8 cellular contexts compared by ENCODE assay signal in the genomic region with DNA sequence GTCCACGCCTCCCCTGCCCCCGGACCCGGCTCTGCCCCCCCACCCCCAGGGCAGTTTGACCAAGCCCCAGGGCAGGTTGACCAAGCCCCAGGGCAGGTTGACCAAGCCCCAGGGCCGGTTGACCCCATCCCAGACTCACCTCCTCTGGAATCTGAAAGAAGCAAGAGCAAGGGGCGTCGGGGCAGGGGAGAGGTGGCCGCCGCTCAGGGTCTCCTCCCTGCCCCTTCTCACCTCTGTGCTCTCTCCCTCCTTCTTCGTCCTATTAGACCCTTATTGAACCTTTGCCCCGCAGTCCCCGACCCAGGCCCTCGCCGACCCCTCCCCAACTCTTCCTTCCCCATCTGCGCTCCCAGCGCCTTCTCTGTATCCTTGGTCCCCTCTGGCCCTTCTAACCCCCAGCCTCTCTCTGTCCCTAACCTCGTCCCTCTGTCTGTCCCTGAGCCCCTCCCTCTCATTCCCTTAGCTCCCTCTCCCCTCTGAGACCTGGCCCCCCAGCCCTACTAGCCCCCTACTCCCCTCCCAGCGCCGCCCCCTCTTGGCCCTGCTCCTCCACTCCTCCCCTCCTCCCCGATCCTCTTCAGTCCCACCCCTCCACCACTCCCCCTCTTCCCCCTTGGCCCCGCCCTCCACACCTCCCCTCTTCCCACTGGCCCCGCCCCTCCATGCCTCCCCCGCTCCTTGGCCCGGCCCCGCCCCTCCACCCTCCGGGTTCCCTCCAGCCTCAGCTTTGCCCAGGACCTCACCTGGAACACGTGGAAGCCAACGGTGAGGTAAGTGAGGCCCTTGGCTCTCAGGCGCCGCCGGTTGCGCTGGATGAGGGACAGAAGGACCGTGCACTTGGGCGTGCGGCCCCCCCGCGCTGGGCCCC. TPM values are rescaled to one million over a fixed set of nuclear protein-coding genes. Genes with fewer than 3 reads are reported as not detected.
DNase-seq lines count a peak whose midpoint lies in the region; ATAC-seq and TF ChIP-seq lines count a peak whose summit lies in the region.

No MANE protein-coding gene starts in this region.

- ATAC-seq in CD8-positive, alpha-beta T cell = peak; percentile 27
- no peak for ATAC-seq in effector memory CD8-positive, alpha-beta T cell (replicated peaks)
- no peak for ATAC-seq in HG03135 (IDR thresholded peaks at IDR 0.05; ENCODE audit: unreplicated experiment)

- H3K4me3 Mint-ChIP-seq in CD8-positive, alpha-beta T cell = peak overlapping the region; percentile 66
- H3K4me3 Mint-ChIP-seq in effector memory CD8-positive, alpha-beta T cell = peak overlapping the region; percentile 72 to 76
- H3K4me3 Mint-ChIP-seq in nephron = peak overlapping the region; percentile 27 to 78 (median 68)

- no peak for TF ChIP-seq POLR2A in tibial nerve (IDR thresholded peaks at IDR 0.05)

- TF ChIP-seq EP300 in tibial nerve (IDR thresholded peaks at IDR 0.05) = no peak

- DNase-seq in CD8-positive, alpha-beta T cell = peak; percentile 27 to 68 (median 63)
- DNase-seq in HuH-7.5 (ENCODE audit: low spot score) (peak; percentile 93), tibial nerve (ENCODE audit: low spot score in 2 of 2) (no peak), HCEC 1CT (no peak)
- peak; percentile 83 for DNase-seq in activated CD4-positive, alpha-beta T cell treated with anti-CD3 and anti-CD28 coated beads for 48 hours
- no peak for DNase-seq in effector memory CD8-positive, alpha-beta T cell

- H3K27me3 ChIP-seq in CD8-positive, alpha-beta T cell (ENCODE audit: insufficient read depth, low read length) = no peaks in the 10 kb centered on the region
- no peaks in the 10 kb centered on the region for H3K27me3 ChIP-seq in tibial nerve

- CTCF ChIA-PET in CD8-positive, alpha-beta T cell (lab: Charles Lee) = interaction anchor here (2.1 kb wide), 1 partner anchor 193 kb away, joined by 11 read pairs; a partner anchor contains a TSS

- no peak for TF ChIP-seq CTCF in CD8-positive, alpha-beta T cell (IDR thresholded peaks at IDR 0.05)
- TF ChIP-seq CTCF in nephron (IDR thresholded peaks at IDR 0.05; ENCODE audit: unreplicated experiment in 3 of 3) (no peak), tibial nerve (IDR thresholded peaks at IDR 0.05) (no peak)

- H3K36me3 ChIP-seq in CD8-positive, alpha-beta T cell (ENCODE audit: insufficient read depth, low read length) = no peaks in the 10 kb centered on the region
- peaks cover 0 to 7% (median 0%) of the 10 kb centered on the region in 3 donors for H3K36me3 ChIP-seq in tibial nerve

- no peak overlapping the region for H3K27ac Mint-ChIP-seq in CD8-positive, alpha-beta T cell
- peak overlapping the region; percentile 76 to 95 for H3K27ac Mint-ChIP-seq in effector memory CD8-positive, alpha-beta T cell
- H3K27ac Mint-ChIP-seq in nephron = peak overlapping the region in 1 of 3 experiments; percentile 27

- peaks cover 40% of the 10 kb centered on the region for H3K4me1 Mint-ChIP-seq in CD8-positive, alpha-beta T cell (ENCODE audit: low read depth)
- peaks cover 56% of the 10 kb centered on the region in 2 donors for H3K4me1 Mint-ChIP-seq in effector memory CD8-positive, alpha-beta T cell (ENCODE audit: low read depth in 2 of 2)
- H3K4me1 Mint-ChIP-seq in nephron = peaks cover 10% of the 10 kb centered on the region

- peaks cover 45% of the 10 kb centered on the region for H3K4me1 ChIP-seq in CD8-positive, alpha-beta T cell (ENCODE audit: insufficient read depth, low read length)
- H3K4me1 ChIP-seq in tibial nerve = peaks cover 0 to 45% (median 16%) of the 10 kb centered on the region in 4 donors

- POLR2A ChIA-PET in CD8-positive, alpha-beta T cell (lab: Charles Lee) = no interaction called here

- peak overlapping the region; percentile 41 for H3K4me3 ChIP-seq in CD8-positive, alpha-beta T cell (ENCODE audit: low read depth, low read length)
- peak overlapping the region; percentile 20 to 52 (median 36) for H3K4me3 ChIP-seq in tibial nerve

- H3K9me3 ChIP-seq in CD8-positive, alpha-beta T cell (ENCODE audit: low read length) = no peaks in the 10 kb centered on the region
- H3K9me3 ChIP-seq in tibial nerve = no peaks in the 10 kb centered on the region

- intact Hi-C loops in CD8-positive, alpha-beta T cell (cut with DNase I, micrococcal nuclease) = loop anchor here in 1 of 2 experiments (1.0 to 5.0 kb wide), 2 partner anchors 89 to 194 kb away; a partner anchor contains a TSS

- no peaks in the 10 kb centered on the region for H3K36me3 Mint-ChIP-seq in CD8-positive, alpha-beta T cell
- H3K36me3 Mint-ChIP-seq in effector memory CD8-positive, alpha-beta T cell (ENCODE audit: insufficient read depth) = peaks cover 27% of the 10 kb centered on the region
- peaks cover 11% of the 10 kb centered on the region for H3K36me3 Mint-ChIP-seq in nephron (ENCODE audit: low read depth)

- 9 to 19% methylated on average over 20 to 35 of the region's 36 CpGs for WGBS in tibial nerve, 2 donors

- H3K27ac ChIP-seq in CD8-positive, alpha-beta T cell (ENCODE audit: low read depth, low read length) = no peak overlapping the region
- H3K27ac ChIP-seq in tibial nerve = peak overlapping the region in 3 of 4 donors; percentile 60 to 67 (median 63)

- no peaks in the 10 kb centered on the region for H3K9me3 Mint-ChIP-seq in CD8-positive, alpha-beta T cell
- H3K9me3 Mint-ChIP-seq in effector memory CD8-positive, alpha-beta T cell = no peaks in the 10 kb centered on the region
- H3K9me3 Mint-ChIP-seq in nephron = no peaks in the 10 kb centered on the region

- no peaks in the 10 kb centered on the region for H3K27me3 Mint-ChIP-seq in CD8-positive, alpha-beta T cell (ENCODE audit: low read depth)
- H3K27me3 Mint-ChIP-seq in effector memory CD8-positive, alpha-beta T cell = no peaks in the 10 kb centered on the region
- H3K27me3 Mint-ChIP-seq in nephron (ENCODE audit: low read depth) = peaks cover 33% of the 10 kb centered on the region

RNA-seq across cellular contexts. Expression of a gene that starts 7.6 kb away (rescaled TPM):
- total RNA-seq in CD8-positive, alpha-beta T cell = 1 to 10 TPM; 2.7 to 3.2 TPM
- total RNA-seq in tibial nerve = 1 to 10 TPM; 3.5 to 5.7 (median 4.8) TPM

RNA-seq across cellular contexts. Expression of a gene that starts 36.7 kb away (rescaled TPM):
- not detected for total RNA-seq in CD8-positive, alpha-beta T cell
- not detected for total RNA-seq in tibial nerve

RNA-seq across cellular contexts. Expression of a gene that starts 52.4 kb away (rescaled TPM):
- not detected for total RNA-seq in CD8-positive, alpha-beta T cell
- not detected for total RNA-seq in tibial nerve

Comparison
In these comparisons a context has a peak if more than half of its experiments do, and no peak if none do; other contexts are left out.
1. DNase-seq: peak in CD8-positive, alpha-beta T cell (7 of 7), HuH-7.5 (single experiment) and activated CD4-positive, alpha-beta T cell treated with anti-CD3 and anti-CD28 coated beads for 48 hours (single experiment); none in effector memory CD8-positive, alpha-beta T cell (0 of 3), tibial nerve (0 of 2) and HCEC 1CT (single experiment).
2. Peak in every context shown above with its lines, with median percentiles within 50 percentile points of each other: H3K4me3 Mint-ChIP-seq.